Comparison of ENCODE assay signal across 13 cellular contexts in genomic region chr6:2129076-2129695, GRCh38.
DNase-seq lines count a peak whose midpoint lies in the region; ATAC-seq and TF ChIP-seq lines count a peak whose summit lies in the region.
"Had no signal": no experiment of that assay in that cellular context is flagged by ENCODE, and none has a peak within 500 bp of the region (broad histone marks: within the 10 kb centered on the region; RNA-seq: fewer than 3 reads in every experiment).

No MANE protein-coding gene starts in this region.

- H3K4me2 ChIP-seq in IMR-90 (ENCODE audit: low read depth, low read length) = no peak overlapping the region
- peak overlapping the region; percentile 12 for H3K4me2 ChIP-seq in smooth muscle cell

- H3K36me3 ChIP-seq in IMR-90 (ENCODE audit: control insufficient read depth, insufficient read depth, low read length) = no peaks in the 10 kb centered on the region
- H3K36me3 ChIP-seq in smooth muscle cell (ENCODE audit: low read depth) = no peaks in the 10 kb centered on the region
- no peaks in the 10 kb centered on the region for H3K36me3 ChIP-seq in HAP-1 (replicated peaks)
- H3K36me3 ChIP-seq: SJSA1 had no signal

- H3K4me1 ChIP-seq in IMR-90 (ENCODE audit: control insufficient read depth, insufficient read depth, low read length) (peaks cover 3% of the 10 kb centered on the region; the same call in 1 of the 2 replicates), smooth muscle cell (ENCODE audit: low read depth) (no peaks in the 10 kb centered on the region), HAP-1 (peaks cover 14% of the 10 kb centered on the region)
- H3K4me1 ChIP-seq: SJSA1 had no signal

- TF ChIP-seq RAD21 in IMR-90 (IDR thresholded peaks at IDR 0.05; ENCODE audit: low read length) = no peak

- no peak overlapping the region for H3K4ac ChIP-seq in IMR-90 (ENCODE audit: low read depth, low read length)

- H3K27me3 ChIP-seq in IMR-90 (ENCODE audit: control insufficient read depth, insufficient read depth, low read length) = no peaks in the 10 kb centered on the region
- no peaks in the 10 kb centered on the region for H3K27me3 ChIP-seq in smooth muscle cell (ENCODE audit: low read depth)
- no peaks in the 10 kb centered on the region for H3K27me3 ChIP-seq in HAP-1 (ENCODE audit: low read depth)
- H3K27me3 ChIP-seq: body of pancreas, SJSA1 had no signal

- H3K79me1 ChIP-seq in IMR-90 (ENCODE audit: low read depth in 1 of 2, low read length in 2 of 2) = no peaks in the 10 kb centered on the region; a peak in 1 of 4 replicates

- no peak overlapping the region for H2BK5ac ChIP-seq in IMR-90 (ENCODE audit: low read depth, low read length, poor library complexity, severe bottlenecking)

- H3K9me3 ChIP-seq in IMR-90 (ENCODE audit: control insufficient read depth, insufficient read depth, low read length) = no peaks in the 10 kb centered on the region
- H3K9me3 ChIP-seq in smooth muscle cell (replicated peaks; ENCODE audit: low read depth) = no peaks in the 10 kb centered on the region
- no peaks in the 10 kb centered on the region for H3K9me3 ChIP-seq in HAP-1
- H3K9me3 ChIP-seq: body of pancreas, SJSA1 had no signal

- peak overlapping the region; percentile 32 for H3K27ac Mint-ChIP-seq in activated CD4-positive, alpha-beta T cell treated with anti-CD3 and anti-CD28 coated beads, Interleukin-2, amount 10 ng/mL, durations not matched to agents 24 days and 14 days
- no peak overlapping the region for H3K27ac Mint-ChIP-seq in activated CD4-positive, alpha-beta T cell treated with anti-CD3 and anti-CD28 coated beads for 36 hours
- H3K27ac Mint-ChIP-seq: activated CD4-positive, alpha-beta memory T cell treated with anti-CD3 and anti-CD28 coated beads for 36 hours had no signal

- no peak overlapping the region for H2BK120ac ChIP-seq in IMR-90 (ENCODE audit: low read depth, low read length)

- no peak overlapping the region for H4K8ac ChIP-seq in IMR-90 (ENCODE audit: low read depth in 2 of 2, low read length in 2 of 2)

- H3F3A ChIP-seq in smooth muscle cell (ENCODE audit: low read depth) = no peaks in the 10 kb centered on the region

- H3K56ac ChIP-seq in IMR-90 (ENCODE audit: extremely low read depth, insufficient read depth, low read length) = no peak overlapping the region

- H2BK20ac ChIP-seq in IMR-90 (ENCODE audit: low read depth, low read length) = no peak overlapping the region

- no peak overlapping the region for H3K23ac ChIP-seq in IMR-90 (ENCODE audit: low read depth, low read length)

- no peaks in the 10 kb centered on the region; the same call in 1 of the 2 replicates for H3K9me1 ChIP-seq in IMR-90 (ENCODE audit: insufficient read depth, low read length)

- H3K4me1 Mint-ChIP-seq in activated CD4-positive, alpha-beta T cell treated with anti-CD3 and anti-CD28 coated beads, Interleukin-2, amount 10 ng/mL, durations not matched to agents 24 days and 14 days = peaks cover 32% of the 10 kb centered on the region
- peaks cover 32% of the 10 kb centered on the region for H3K4me1 Mint-ChIP-seq in activated CD4-positive, alpha-beta T cell treated with anti-CD3 and anti-CD28 coated beads for 36 hours

- no peak for ATAC-seq in activated CD4-positive, alpha-beta T cell treated with anti-CD3 and anti-CD28 coated beads for 36 hours
- ATAC-seq in GM21576 (IDR thresholded peaks at IDR 0.05; ENCODE audit: unreplicated experiment) (peak; percentile 51), IMR-90 (ENCODE audit: low read depth) (no peak)
- ATAC-seq: body of pancreas had no signal

- CTCF ChIA-PET in activated CD4-positive, alpha-beta T cell treated with anti-CD3 and anti-CD28 coated beads for 36 hours (lab: Charles Lee) = no interaction called here
- CTCF ChIA-PET in IMR-90 (lab: Yijun Ruan, JAX) = no interaction called here

- no peak overlapping the region for H4K5ac ChIP-seq in IMR-90 (ENCODE audit: low read depth, low read length)

- no peak overlapping the region for H2AK5ac ChIP-seq in IMR-90 (ENCODE audit: low read depth, low read length)

- dilution Hi-C loops in IMR-90 (cut with HindIII; ENCODE audit: low sequenced_read_pairs, unreplicated experiment) = no loop called here

- H3K4me3 ChIP-seq in IMR-90 (ENCODE audit: insufficient read depth, low read depth, low read length) = no peak overlapping the region
- no peak overlapping the region for H3K4me3 ChIP-seq in smooth muscle cell
- H3K4me3 ChIP-seq in HAP-1 = no peak overlapping the region
- no peak overlapping the region for H3K4me3 ChIP-seq in lower leg skin (ENCODE audit: low read depth, poor library complexity, severe bottlenecking)
- H3K4me3 ChIP-seq: body of pancreas, SJSA1 had no signal

- H3K79me2 ChIP-seq in smooth muscle cell (ENCODE audit: low read depth) = no peaks in the 10 kb centered on the region

- H3K27me3 Mint-ChIP-seq in activated CD4-positive, alpha-beta T cell treated with anti-CD3 and anti-CD28 coated beads, Interleukin-2, amount 10 ng/mL, durations not matched to agents 24 days and 14 days = peaks cover 3% of the 10 kb centered on the region
- H3K27me3 Mint-ChIP-seq in activated CD4-positive, alpha-beta T cell treated with anti-CD3 and anti-CD28 coated beads for 36 hours = no peaks in the 10 kb centered on the region
- H3K27me3 Mint-ChIP-seq: activated CD4-positive, alpha-beta memory T cell treated with anti-CD3 and anti-CD28 coated beads for 36 hours had no signal

- H3K9me3 Mint-ChIP-seq in activated CD4-positive, alpha-beta T cell treated with anti-CD3 and anti-CD28 coated beads, Interleukin-2, amount 10 ng/mL, durations not matched to agents 24 days and 14 days = no peaks in the 10 kb centered on the region
- H3K9me3 Mint-ChIP-seq in activated CD4-positive, alpha-beta T cell treated with anti-CD3 and anti-CD28 coated beads for 36 hours (ENCODE audit: low read depth) = no peaks in the 10 kb centered on the region
- H3K9me3 Mint-ChIP-seq: activated CD4-positive, alpha-beta memory T cell treated with anti-CD3 and anti-CD28 coated beads for 36 hours had no signal

- H4K20me1 ChIP-seq in IMR-90 (ENCODE audit: insufficient read depth, low read length) (no peaks in the 10 kb centered on the region), smooth muscle cell (ENCODE audit: low read depth) (no peaks in the 10 kb centered on the region)

- no peak for DNase-seq in activated CD4-positive, alpha-beta T cell treated with anti-CD3 and anti-CD28 coated beads, Interleukin-2, amount 10 ng/mL, durations not matched to agents 24 days and 14 days
- no peak for DNase-seq in activated CD4-positive, alpha-beta T cell treated with anti-CD3 and anti-CD28 coated beads for 36 hours
- no peak for DNase-seq in IMR-90
- no peak for DNase-seq in smooth muscle cell (lab: John Stamatoyannopoulos, UW; ENCODE audit: unreplicated experiment)
- DNase-seq in HAP-1 (ENCODE audit: low spot score in 2 of 2) = no peak
- DNase-seq in G401 (ENCODE audit: low spot score) = no peak
- no peak for DNase-seq in lower leg skin (ENCODE audit: low spot score in 2 of 2)
- DNase-seq: ACHN; activated CD4-positive, alpha-beta memory T cell treated with anti-CD3 and anti-CD28 coated beads for 36 hours; body of pancreas; EL had no signal

- no peak overlapping the region for H2AFZ ChIP-seq in IMR-90 (replicated peaks; ENCODE audit: low read length, poor library complexity)
- no peak overlapping the region for H2AFZ ChIP-seq in smooth muscle cell (ENCODE audit: low read depth)

- H3K18ac ChIP-seq in IMR-90 (ENCODE audit: low read depth, low read length) = no peak overlapping the region

- no peak overlapping the region for H2AK9ac ChIP-seq in IMR-90 (replicated peaks; ENCODE audit: low read depth, low read length, poor library complexity)

- TF ChIP-seq POLR2A in IMR-90 (IDR thresholded peaks at IDR 0.05; ENCODE audit: low read depth, low read length) = no peak
- no peak for TF ChIP-seq POLR2A in lower leg skin (IDR thresholded peaks at IDR 0.05)

- no peak overlapping the region for H3K27ac ChIP-seq in IMR-90 (ENCODE audit: insufficient read depth, low read length)
- no peak overlapping the region for H3K27ac ChIP-seq in smooth muscle cell (ENCODE audit: low read depth)
- H3K27ac ChIP-seq: body of pancreas, SJSA1 had no signal

- BruUV-seq in IMR-90 (replicated peaks; lab: Mats Ljungman, UMichigan) = no TSS peak

- in situ Hi-C loops in IMR-90 (cut with MboI; ENCODE audit: low sequenced_read_pairs) (no loop called here), HAP-1 (cut with MboI; ENCODE audit: low sequenced_read_pairs) (no loop called here), G401 (cut with HindIII; ENCODE audit: low sequenced_read_pairs) (no loop called here)

- intact Hi-C loops in activated CD4-positive, alpha-beta T cell treated with anti-CD3 and anti-CD28 coated beads, Interleukin-2, amount 10 ng/mL, durations not matched to agents 24 days and 14 days (cut with micrococcal nuclease) = loop anchor here (5.0 kb wide), 3 partner anchors 33 to 113 kb away; no protein-coding TSS in a partner anchor
- intact Hi-C loops in activated CD4-positive, alpha-beta T cell treated with anti-CD3 and anti-CD28 coated beads for 36 hours (cut with DNase I, micrococcal nuclease) = loop anchor here in 1 of 2 experiments (5.0 kb wide), 1 partner anchor 58 kb away; no protein-coding TSS in a partner anchor
- intact Hi-C loops in IMR-90 (cut with micrococcal nuclease) (no loop called here), lower leg skin (cut with DNase I; ENCODE audit: low total_unique reads) (no loop called here)

- no peak overlapping the region for H2BK15ac ChIP-seq in IMR-90 (ENCODE audit: low read depth, low read length)

- POLR2A ChIA-PET in activated CD4-positive, alpha-beta T cell treated with anti-CD3 and anti-CD28 coated beads for 36 hours (lab: Charles Lee) = no interaction called here
- POLR2A ChIA-PET in IMR-90 (lab: Charles Lee; ENCODE audit: unreplicated experiment) = no interaction called here

- 86% methylated on average over 4 of the region's 8 CpGs; no CpG with 5 or more reads in 1 of the 2 experiments for WGBS in IMR-90 (ENCODE audit: extremely low coverage in 2 of 2, insufficient read length in 1 of 2), 2 experiments
- 58% methylated on average over 8 of the region's 8 CpGs for WGBS in smooth muscle cell (ENCODE audit: low lambda C conversion rate)
- 76 to 77% methylated on average over 8 of the region's 8 CpGs for WGBS in lower leg skin, 2 donors

- 0 out of 2 replicates have a peak overlapping the region, but pooled peaks have one; percentile 40 for H3K14ac ChIP-seq in IMR-90 (replicated peaks; ENCODE audit: low read depth, low read length)

- H3K36me3 Mint-ChIP-seq in activated CD4-positive, alpha-beta T cell treated with anti-CD3 and anti-CD28 coated beads, Interleukin-2, amount 10 ng/mL, durations not matched to agents 24 days and 14 days (ENCODE audit: low read depth) = no peaks in the 10 kb centered on the region
- no peaks in the 10 kb centered on the region for H3K36me3 Mint-ChIP-seq in activated CD4-positive, alpha-beta T cell treated with anti-CD3 and anti-CD28 coated beads for 36 hours (ENCODE audit: low read depth)
- H3K36me3 Mint-ChIP-seq: activated CD4-positive, alpha-beta memory T cell treated with anti-CD3 and anti-CD28 coated beads for 36 hours had no signal

- TF ChIP-seq CTCF in IMR-90 (conservative IDR thresholded peaks at IDR 0.05; ENCODE audit: low read depth, low read length) (no peak), smooth muscle cell (IDR thresholded peaks at IDR 0.05; ENCODE audit: borderline replicate concordance, insufficient read depth, poor library complexity, severe bottlenecking) (no peak), lower leg skin (IDR thresholded peaks at IDR 0.05) (no peak)

- peak overlapping the region; percentile 3 for H3K4me3 Mint-ChIP-seq in activated CD4-positive, alpha-beta T cell treated with anti-CD3 and anti-CD28 coated beads, Interleukin-2, amount 10 ng/mL, durations not matched to agents 24 days and 14 days
- H3K4me3 Mint-ChIP-seq in activated CD4-positive, alpha-beta T cell treated with anti-CD3 and anti-CD28 coated beads for 36 hours = no peak overlapping the region
- H3K4me3 Mint-ChIP-seq: activated CD4-positive, alpha-beta memory T cell treated with anti-CD3 and anti-CD28 coated beads for 36 hours had no signal

- H3K9ac ChIP-seq in IMR-90 (ENCODE audit: low read depth, low read length) (no peak overlapping the region), smooth muscle cell (ENCODE audit: low read depth) (no peak overlapping the region)

- H4K91ac ChIP-seq in IMR-90 (ENCODE audit: insufficient read depth, low read depth, low read length) = no peak overlapping the region
